ENCODE assay signal across 1 cellular context in genomic region chr3:105830836-105831235, GRCh38.
TF ChIP-seq lines count a peak whose summit lies in the region.

No MANE protein-coding gene starts in this region.

TF ChIP-seq in WTC11, 78 proteins besides CTCF, POLR2A, EP300 and RAD21 (continued from another document):
- TF ChIP-seq, protein P1, sequence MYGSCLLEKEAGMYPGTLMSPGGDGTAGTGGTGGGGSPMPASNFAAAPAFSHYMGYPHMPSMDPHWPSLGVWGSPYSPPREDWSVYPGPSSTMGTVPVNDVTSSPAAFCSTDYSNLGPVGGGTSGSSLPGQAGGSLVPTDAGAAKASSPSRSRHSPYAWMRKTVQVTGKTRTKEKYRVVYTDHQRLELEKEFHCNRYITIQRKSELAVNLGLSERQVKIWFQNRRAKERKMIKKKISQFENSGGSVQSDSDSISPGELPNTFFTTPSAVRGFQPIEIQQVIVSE (CRISPR knock-in tag; IDR thresholded peaks at IDR 0.05; ENCODE audit: borderline replicate concordance): no peak
- TF ChIP-seq ZNF423 (CRISPR knock-in tag; IDR thresholded peaks at IDR 0.05) (no peak), HMGA2 (CRISPR knock-in tag; IDR thresholded peaks at IDR 0.05) (no peak), IRF2 (CRISPR knock-in tag; IDR thresholded peaks at IDR 0.05; ENCODE audit: borderline replicate concordance, low read depth) (no peak), ZSCAN18 (CRISPR knock-in tag; IDR thresholded peaks at IDR 0.05) (no peak), ZBTB21 (CRISPR knock-in tag; IDR thresholded peaks at IDR 0.05; ENCODE audit: borderline replicate concordance) (no peak), SMAD4 (CRISPR knock-in tag; IDR thresholded peaks at IDR 0.05) (no peak), ZNF232 (CRISPR knock-in tag; IDR thresholded peaks at IDR 0.05) (no peak), GABPB1 (CRISPR knock-in tag; IDR thresholded peaks at IDR 0.05) (no peak), SMAD3 (CRISPR knock-in tag; IDR thresholded peaks at IDR 0.05; ENCODE audit: borderline replicate concordance) (no peak)
- TF ChIP-seq, protein P2, sequence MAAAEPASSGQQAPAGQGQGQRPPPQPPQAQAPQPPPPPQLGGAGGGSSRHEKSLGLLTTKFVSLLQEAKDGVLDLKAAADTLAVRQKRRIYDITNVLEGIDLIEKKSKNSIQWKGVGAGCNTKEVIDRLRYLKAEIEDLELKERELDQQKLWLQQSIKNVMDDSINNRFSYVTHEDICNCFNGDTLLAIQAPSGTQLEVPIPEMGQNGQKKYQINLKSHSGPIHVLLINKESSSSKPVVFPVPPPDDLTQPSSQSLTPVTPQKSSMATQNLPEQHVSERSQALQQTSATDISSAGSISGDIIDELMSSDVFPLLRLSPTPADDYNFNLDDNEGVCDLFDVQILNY (CRISPR knock-in tag; IDR thresholded peaks at IDR 0.05): no peak
- TF ChIP-seq, protein P3, sequence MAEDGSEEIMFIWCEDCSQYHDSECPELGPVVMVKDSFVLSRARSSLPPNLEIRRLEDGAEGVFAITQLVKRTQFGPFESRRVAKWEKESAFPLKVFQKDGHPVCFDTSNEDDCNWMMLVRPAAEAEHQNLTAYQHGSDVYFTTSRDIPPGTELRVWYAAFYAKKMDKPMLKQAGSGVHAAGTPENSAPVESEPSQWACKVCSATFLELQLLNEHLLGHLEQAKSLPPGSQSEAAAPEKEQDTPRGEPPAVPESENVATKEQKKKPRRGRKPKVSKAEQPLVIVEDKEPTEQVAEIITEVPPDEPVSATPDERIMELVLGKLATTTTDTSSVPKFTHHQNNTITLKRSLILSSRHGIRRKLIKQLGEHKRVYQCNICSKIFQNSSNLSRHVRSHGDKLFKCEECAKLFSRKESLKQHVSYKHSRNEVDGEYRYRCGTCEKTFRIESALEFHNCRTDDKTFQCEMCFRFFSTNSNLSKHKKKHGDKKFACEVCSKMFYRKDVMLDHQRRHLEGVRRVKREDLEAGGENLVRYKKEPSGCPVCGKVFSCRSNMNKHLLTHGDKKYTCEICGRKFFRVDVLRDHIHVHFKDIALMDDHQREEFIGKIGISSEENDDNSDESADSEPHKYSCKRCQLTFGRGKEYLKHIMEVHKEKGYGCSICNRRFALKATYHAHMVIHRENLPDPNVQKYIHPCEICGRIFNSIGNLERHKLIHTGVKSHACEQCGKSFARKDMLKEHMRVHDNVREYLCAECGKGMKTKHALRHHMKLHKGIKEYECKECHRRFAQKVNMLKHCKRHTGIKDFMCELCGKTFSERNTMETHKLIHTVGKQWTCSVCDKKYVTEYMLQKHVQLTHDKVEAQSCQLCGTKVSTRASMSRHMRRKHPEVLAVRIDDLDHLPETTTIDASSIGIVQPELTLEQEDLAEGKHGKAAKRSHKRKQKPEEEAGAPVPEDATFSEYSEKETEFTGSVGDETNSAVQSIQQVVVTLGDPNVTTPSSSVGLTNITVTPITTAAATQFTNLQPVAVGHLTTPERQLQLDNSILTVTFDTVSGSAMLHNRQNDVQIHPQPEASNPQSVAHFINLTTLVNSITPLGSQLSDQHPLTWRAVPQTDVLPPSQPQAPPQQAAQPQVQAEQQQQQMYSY (CRISPR knock-in tag; IDR thresholded peaks at IDR 0.05): no peak
- TF ChIP-seq, protein P4, sequence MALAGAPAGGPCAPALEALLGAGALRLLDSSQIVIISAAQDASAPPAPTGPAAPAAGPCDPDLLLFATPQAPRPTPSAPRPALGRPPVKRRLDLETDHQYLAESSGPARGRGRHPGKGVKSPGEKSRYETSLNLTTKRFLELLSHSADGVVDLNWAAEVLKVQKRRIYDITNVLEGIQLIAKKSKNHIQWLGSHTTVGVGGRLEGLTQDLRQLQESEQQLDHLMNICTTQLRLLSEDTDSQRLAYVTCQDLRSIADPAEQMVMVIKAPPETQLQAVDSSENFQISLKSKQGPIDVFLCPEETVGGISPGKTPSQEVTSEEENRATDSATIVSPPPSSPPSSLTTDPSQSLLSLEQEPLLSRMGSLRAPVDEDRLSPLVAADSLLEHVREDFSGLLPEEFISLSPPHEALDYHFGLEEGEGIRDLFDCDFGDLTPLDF (CRISPR knock-in tag; IDR thresholded peaks at IDR 0.05): no peak
